8 cellular contexts compared by ENCODE assay signal in the genomic region with DNA sequence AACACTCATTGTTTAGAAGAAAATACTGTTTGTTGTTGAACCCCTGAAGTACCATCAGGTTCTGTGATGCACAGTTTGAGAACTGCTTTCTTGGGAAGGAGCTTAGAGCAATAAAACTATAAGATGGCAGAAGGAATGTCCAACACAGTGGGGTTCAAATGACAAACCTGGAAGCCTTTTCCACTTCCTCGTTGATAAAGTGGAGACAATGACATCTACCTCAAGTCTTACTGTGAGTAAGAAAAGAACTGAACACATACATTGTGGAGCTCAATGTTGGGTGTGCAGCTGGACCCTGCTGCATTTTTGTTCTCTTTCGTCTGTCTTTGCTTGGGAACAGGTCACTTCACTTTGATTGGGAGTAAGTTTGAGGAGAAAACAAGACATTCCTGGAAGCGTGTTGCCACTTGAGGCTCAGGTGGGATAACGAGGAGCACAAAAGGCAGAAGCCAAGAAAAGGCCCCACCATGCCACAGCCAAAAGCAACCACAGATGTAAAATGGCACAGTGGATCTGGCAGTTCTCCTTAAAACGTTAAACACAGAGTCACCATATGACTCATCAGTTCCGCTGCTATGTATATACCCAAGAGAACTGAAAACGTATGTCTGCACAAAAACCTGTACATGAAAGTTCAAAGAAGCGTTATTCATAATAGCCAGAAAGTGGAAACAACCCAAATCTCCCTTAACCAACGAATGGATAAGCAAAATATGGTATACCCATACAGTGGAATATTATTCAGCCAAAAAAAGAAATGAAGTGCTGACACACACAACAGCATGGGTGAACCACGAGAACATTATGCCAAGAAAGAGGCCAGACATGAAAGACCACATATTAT. TPM values are rescaled to one million over a fixed set of nuclear protein-coding genes. Genes with fewer than 3 reads are reported as not detected.
DNase-seq lines count a peak whose midpoint lies in the region; ATAC-seq, FAIRE-seq and TF ChIP-seq lines count a peak whose summit lies in the region.

No MANE protein-coding gene starts in this region.

- no peak overlapping the region for H4K5ac ChIP-seq in IMR-90 (ENCODE audit: low read depth, low read length)

- H3K4me3 ChIP-seq in IMR-90 (ENCODE audit: insufficient read depth, low read depth, low read length) (no peak overlapping the region), bronchial epithelial cell (ENCODE audit: low read depth, low read length) (no peak overlapping the region), mucosa of descending colon (no peak overlapping the region)

- H3K9ac ChIP-seq in IMR-90 (ENCODE audit: low read depth, low read length) = no peak overlapping the region

- H3K4me1 ChIP-seq in IMR-90 (ENCODE audit: control insufficient read depth, insufficient read depth, low read length) = no peaks in the 10 kb centered on the region; the same call in 1 of the 2 replicates
- no peaks in the 10 kb centered on the region for H3K4me1 ChIP-seq in mucosa of descending colon (ENCODE audit: low read depth)

- H4K20me1 ChIP-seq in IMR-90 (ENCODE audit: insufficient read depth, low read length) = no peaks in the 10 kb centered on the region

- intact Hi-C loops in IMR-90 (cut with micrococcal nuclease) = no loop called here
- intact Hi-C loops in mucosa of descending colon (cut with DNase I, micrococcal nuclease) = no loop called here

- TF ChIP-seq CTCF in IMR-90 (conservative IDR thresholded peaks at IDR 0.05; ENCODE audit: low read depth, low read length) (no peak), bronchial epithelial cell (IDR thresholded peaks at IDR 0.05; ENCODE audit: insufficient read depth, low read length, severe bottlenecking) (no peak), mucosa of descending colon (IDR thresholded peaks at IDR 0.05) (no peak)

- ATAC-seq in GM18502 (IDR thresholded peaks at IDR 0.05; ENCODE audit: poor library complexity, unreplicated experiment) = peak; percentile 75
- ATAC-seq in GM21717 (IDR thresholded peaks at IDR 0.05; ENCODE audit: unreplicated experiment) = peak; percentile 62
- peak; percentile 69; the same call in 1 of the 2 replicates for ATAC-seq in IMR-90 (ENCODE audit: low read depth)
- ATAC-seq in mucosa of descending colon = no peak

- no peaks in the 10 kb centered on the region for H3K79me1 ChIP-seq in IMR-90 (ENCODE audit: low read depth in 1 of 2, low read length in 2 of 2)

- H3K36me3 ChIP-seq in IMR-90 (ENCODE audit: control insufficient read depth, insufficient read depth, low read length) = no peaks in the 10 kb centered on the region
- H3K36me3 ChIP-seq in bronchial epithelial cell (ENCODE audit: control insufficient read depth, insufficient read depth, low read length) = no peaks in the 10 kb centered on the region
- no peaks in the 10 kb centered on the region for H3K36me3 ChIP-seq in mucosa of descending colon (ENCODE audit: low read depth)

- H3K27ac ChIP-seq in IMR-90 (ENCODE audit: insufficient read depth, low read length) = no peak overlapping the region

- TF ChIP-seq POLR2A in IMR-90 (IDR thresholded peaks at IDR 0.05; ENCODE audit: low read depth, low read length) = no peak

- H3K4ac ChIP-seq in IMR-90 (ENCODE audit: low read depth, low read length) = no peak overlapping the region

- no peaks in the 10 kb centered on the region for H3K9me1 ChIP-seq in IMR-90 (ENCODE audit: insufficient read depth, low read length)

- H3K56ac ChIP-seq in IMR-90 (ENCODE audit: extremely low read depth, insufficient read depth, low read length) = no peak overlapping the region

- H2BK5ac ChIP-seq in IMR-90 (ENCODE audit: low read depth, low read length, poor library complexity, severe bottlenecking) = no peak overlapping the region

- no peak overlapping the region for H2BK120ac ChIP-seq in IMR-90 (ENCODE audit: low read depth, low read length)

- H2BK20ac ChIP-seq in IMR-90 (ENCODE audit: low read depth, low read length) = no peak overlapping the region

- CTCF ChIA-PET in IMR-90 (lab: Yijun Ruan, JAX) = interaction anchor here (0.7 kb wide), 1 partner anchor 555 kb away, joined by 3 read pairs; no protein-coding TSS in a partner anchor

- no peak overlapping the region for H3K4me2 ChIP-seq in IMR-90 (ENCODE audit: low read depth, low read length)

- WGBS in IMR-90 (ENCODE audit: extremely low coverage in 2 of 2, insufficient read length in 1 of 2), 2 experiments = no CpG with 5 or more reads among the region's 10 CpGs

- no peak overlapping the region for H2BK15ac ChIP-seq in IMR-90 (ENCODE audit: low read depth, low read length)

- no TSS peak for BruUV-seq in IMR-90 (replicated peaks; lab: Mats Ljungman, UMichigan)

- no peak overlapping the region for H2AFZ ChIP-seq in IMR-90 (replicated peaks; ENCODE audit: low read length, poor library complexity)

- H2AK9ac ChIP-seq in IMR-90 (replicated peaks; ENCODE audit: low read depth, low read length, poor library complexity) = no peak overlapping the region

- H3K18ac ChIP-seq in IMR-90 (ENCODE audit: low read depth, low read length) = peak overlapping the region; percentile 0; the same call in 1 of the 2 replicates

- H3K14ac ChIP-seq in IMR-90 (replicated peaks; ENCODE audit: low read depth, low read length) = no peak overlapping the region

- H3K27me3 ChIP-seq in IMR-90 (ENCODE audit: control insufficient read depth, insufficient read depth, low read length) = no peaks in the 10 kb centered on the region
- H3K27me3 ChIP-seq in bronchial epithelial cell (ENCODE audit: control insufficient read depth, insufficient read depth, low read length) = no peaks in the 10 kb centered on the region

- in situ Hi-C loops in IMR-90 (cut with MboI; ENCODE audit: low sequenced_read_pairs) = no loop called here

- H4K91ac ChIP-seq in IMR-90 (ENCODE audit: insufficient read depth, low read depth, low read length) = no peak overlapping the region

- peak; percentile 84 for DNase-seq in IMR-90
- peak; percentile 30 for DNase-seq in bronchial epithelial cell (ENCODE audit: low read depth)
- DNase-seq in mucosa of descending colon = no peak
- DNase-seq in T1000 (lab: John Stamatoyannopoulos, UW) = no peak
- DNase-seq in iPS-NIHi11 (ENCODE audit: low spot score) = no peak
- no peak for DNase-seq in NCI-H1105 treated with DMSO at 0.1 percent for 48 hours (lab: John Stamatoyannopoulos, UW)

- H3K23ac ChIP-seq in IMR-90 (ENCODE audit: low read depth, low read length) = no peak overlapping the region

- no peak overlapping the region for H2AK5ac ChIP-seq in IMR-90 (ENCODE audit: low read depth, low read length)

- H4K8ac ChIP-seq in IMR-90 (ENCODE audit: low read depth in 2 of 2, low read length in 2 of 2) = no peak overlapping the region

- FAIRE-seq in bronchial epithelial cell (lab: Jason Lieb, UNC) = no peak

- no peak for TF ChIP-seq RAD21 in IMR-90 (IDR thresholded peaks at IDR 0.05; ENCODE audit: low read length)

- H3K9me3 ChIP-seq in IMR-90 (ENCODE audit: control insufficient read depth, insufficient read depth, low read length) (no peaks in the 10 kb centered on the region), mucosa of descending colon (no peaks in the 10 kb centered on the region)

- POLR2A ChIA-PET in IMR-90 (lab: Charles Lee; ENCODE audit: unreplicated experiment) = no interaction called here

- dilution Hi-C loops in IMR-90 (cut with HindIII; ENCODE audit: low sequenced_read_pairs, unreplicated experiment) = no loop called here

TF ChIP-seq in IMR-90, 13 proteins besides CTCF, POLR2A, EP300 and RAD21:
- no peak for TF ChIP-seq SMC3 (IDR thresholded peaks at IDR 0.05; ENCODE audit: low read depth, low read length)
- TF ChIP-seq, protein P1, sequence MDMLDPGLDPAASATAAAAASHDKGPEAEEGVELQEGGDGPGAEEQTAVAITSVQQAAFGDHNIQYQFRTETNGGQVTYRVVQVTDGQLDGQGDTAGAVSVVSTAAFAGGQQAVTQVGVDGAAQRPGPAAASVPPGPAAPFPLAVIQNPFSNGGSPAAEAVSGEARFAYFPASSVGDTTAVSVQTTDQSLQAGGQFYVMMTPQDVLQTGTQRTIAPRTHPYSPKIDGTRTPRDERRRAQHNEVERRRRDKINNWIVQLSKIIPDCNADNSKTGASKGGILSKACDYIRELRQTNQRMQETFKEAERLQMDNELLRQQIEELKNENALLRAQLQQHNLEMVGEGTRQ (IDR thresholded peaks at IDR 0.05; ENCODE audit: low read depth, low read length) = no peak
- TF ChIP-seq MAFK (IDR thresholded peaks at IDR 0.05; ENCODE audit: low read depth, low read length) = no peak
- TF ChIP-seq CHD1 (IDR thresholded peaks at IDR 0.05; ENCODE audit: low read depth, low read length) = no peak
- TF ChIP-seq RCOR1 (IDR thresholded peaks at IDR 0.05; ENCODE audit: insufficient replicate concordance, low read length) = no peak
- TF ChIP-seq, protein P2, sequence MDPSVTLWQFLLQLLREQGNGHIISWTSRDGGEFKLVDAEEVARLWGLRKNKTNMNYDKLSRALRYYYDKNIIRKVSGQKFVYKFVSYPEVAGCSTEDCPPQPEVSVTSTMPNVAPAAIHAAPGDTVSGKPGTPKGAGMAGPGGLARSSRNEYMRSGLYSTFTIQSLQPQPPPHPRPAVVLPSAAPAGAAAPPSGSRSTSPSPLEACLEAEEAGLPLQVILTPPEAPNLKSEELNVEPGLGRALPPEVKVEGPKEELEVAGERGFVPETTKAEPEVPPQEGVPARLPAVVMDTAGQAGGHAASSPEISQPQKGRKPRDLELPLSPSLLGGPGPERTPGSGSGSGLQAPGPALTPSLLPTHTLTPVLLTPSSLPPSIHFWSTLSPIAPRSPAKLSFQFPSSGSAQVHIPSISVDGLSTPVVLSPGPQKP (IDR thresholded peaks at IDR 0.05; ENCODE audit: borderline replicate concordance, low read depth, low read length) = no peak
- peak; percentile 71 for TF ChIP-seq FOS (IDR thresholded peaks at IDR 0.05; ENCODE audit: low read depth, low read length)

RNA-seq across cellular contexts. Expression of a gene that starts 42.9 kb away (rescaled TPM):
- total RNA-seq in IMR-90 (2012; rRNA removed) (19.5 and 90.5 TPM in 2 replicates), bronchial epithelial cell (103 and 128 TPM in 2 replicates), mucosa of descending colon (100 to 1,000 TPM; 134 to 174 (median 156) TPM)
- polyA plus RNA-seq in IMR-90 (2012; rRNA removed) = 117 and 155 TPM in 2 replicates
- polyA plus RNA-seq in IMR-90 (2012; cell fraction: cytosol; rRNA removed) = 3.1 and 6.0 TPM in 2 replicates
- 4.2 and 27.6 TPM in 2 replicates for polyA plus RNA-seq in IMR-90 (2012; cell fraction: nucleus; rRNA removed; ENCODE audit: low replicate concordance)

Comparison
In these comparisons a context has a peak if more than half of its experiments do, and no peak if none do; other contexts are left out.
1. DNase-seq: peak in IMR-90 (single experiment) and bronchial epithelial cell (single experiment); none in mucosa of descending colon (0 of 3), T1000 (single experiment), iPS-NIHi11 (single experiment) and NCI-H1105 treated with DMSO at 0.1 percent for 48 hours (single experiment).